ENCODE assay signal across 8 cellular contexts in genomic region chr1:79193211-79194079, GRCh38.
DNase-seq lines count a peak whose midpoint lies in the region; ATAC-seq and TF ChIP-seq lines count a peak whose summit lies in the region.

No MANE protein-coding gene starts in this region.

- H3K4me1 ChIP-seq in uterus = no peaks in the 10 kb centered on the region

- no peak for TF ChIP-seq CTCF in uterus (IDR thresholded peaks at IDR 0.05)

- no peak overlapping the region for H3K4me3 ChIP-seq in uterus

- no peaks in the 10 kb centered on the region for H3K9me3 ChIP-seq in uterus

- peak; percentile 69 for ATAC-seq in GM21360 (IDR thresholded peaks at IDR 0.05; ENCODE audit: unreplicated experiment)

- intact Hi-C loops in uterus (cut with DNase I; ENCODE audit: low total_unique reads) = no loop called here

- TF ChIP-seq POLR2A in uterus (IDR thresholded peaks at IDR 0.05) = no peak

- no peaks in the 10 kb centered on the region for H3K27me3 ChIP-seq in uterus

- H3K27ac ChIP-seq in uterus = peak overlapping the region; percentile 33 to 58

- DNase-seq in AG08396 (ENCODE audit: low spot score) = peak; percentile 11
- DNase-seq in HS-27A (ENCODE audit: low read depth) = peak; percentile 45
- peak; percentile 31 for DNase-seq in dedifferentiated amniotic fluid mesenchymal stem cell (ENCODE audit: extremely low spot score)
- peak in 1 of 2 donors; percentile 19 for DNase-seq in uterus
- DNase-seq in NCI-H2171 treated with DMSO at 0.1 percent for 48 hours (lab: John Stamatoyannopoulos, UW) = no peak
- DNase-seq in NCI-H524 (lab: John Stamatoyannopoulos, UW) = no peak
- DNase-seq in germinal center (ENCODE audit: low spot score) = no peak

- H3K36me3 ChIP-seq in uterus = no peaks in the 10 kb centered on the region

Comparison
In these comparisons a context has a peak if more than half of its experiments do, and no peak if none do; other contexts are left out.
1. DNase-seq: peak in AG08396 (single experiment), HS-27A (single experiment) and dedifferentiated amniotic fluid mesenchymal stem cell (single experiment); none in NCI-H2171 treated with DMSO at 0.1 percent for 48 hours (single experiment), NCI-H524 (0 of 2) and germinal center (single experiment).